ENCODE assay signal across 21 cellular contexts in genomic region chr15:29133791-29134190, GRCh38.
"Had no signal": no experiment of that assay in that cellular context is flagged by ENCODE, and none has a peak within 500 bp of the region (broad histone marks: within the 10 kb centered on the region; RNA-seq: fewer than 3 reads in every experiment).

No MANE protein-coding gene starts in this region.

- ATAC-seq: heart left ventricle; left lobe of liver; right cardiac atrium; stimulated activated memory B cell treated with anti-CD40 and anti-IgM and Interleukin-4, amounts not matched to agents 10 μg/mL and 1 μg/mL and 100 μg/mL, for 72 hours had no signal

- H3K27ac Mint-ChIP-seq: endodermal cell; natural killer cell; stimulated activated memory B cell treated with anti-CD40 and anti-IgM and Interleukin-4, amounts not matched to agents 10 μg/mL and 1 μg/mL and 100 μg/mL, for 72 hours; stimulated activated naive CD8-positive, alpha-beta T cell treated with anti-CD3 and anti-CD28 coated beads, Interleukin-15, Interleukin-2, amounts not matched to agents 100 ng/mL and 50 ng/mL, for 24 hours had no signal

- H3K4me1 ChIP-seq: colonic mucosa, heart left ventricle, parathyroid adenoma, spleen, transverse colon had no signal

- H3K4me3 Mint-ChIP-seq: endodermal cell; natural killer cell; neural crest cell; stimulated activated memory B cell treated with anti-CD40 and anti-IgM and Interleukin-4, amounts not matched to agents 10 μg/mL and 1 μg/mL and 100 μg/mL, for 72 hours; stimulated activated naive CD8-positive, alpha-beta T cell treated with anti-CD3 and anti-CD28 coated beads, Interleukin-15, Interleukin-2, amounts not matched to agents 100 ng/mL and 50 ng/mL, for 24 hours had no signal

- H3K4me3 ChIP-seq: colonic mucosa, heart left ventricle, spleen, transverse colon had no signal

- H3K9me3 ChIP-seq: colonic mucosa, heart left ventricle, spleen, transverse colon had no signal

- H3K27ac ChIP-seq: colonic mucosa, heart left ventricle, parathyroid adenoma, spleen, transverse colon had no signal

- H2AFZ ChIP-seq: parathyroid adenoma had no signal

- H3K9me3 Mint-ChIP-seq: endodermal cell; natural killer cell; neural crest cell; stimulated activated memory B cell treated with anti-CD40 and anti-IgM and Interleukin-4, amounts not matched to agents 10 μg/mL and 1 μg/mL and 100 μg/mL, for 72 hours; stimulated activated naive CD8-positive, alpha-beta T cell treated with anti-CD3 and anti-CD28 coated beads, Interleukin-15, Interleukin-2, amounts not matched to agents 100 ng/mL and 50 ng/mL, for 24 hours had no signal

- H3K27me3 ChIP-seq: colonic mucosa, transverse colon had no signal

- H3K36me3 ChIP-seq: colonic mucosa, heart left ventricle, spleen, transverse colon had no signal

- H3K36me3 Mint-ChIP-seq: natural killer cell; stimulated activated memory B cell treated with anti-CD40 and anti-IgM and Interleukin-4, amounts not matched to agents 10 μg/mL and 1 μg/mL and 100 μg/mL, for 72 hours had no signal

- H3K79me2 ChIP-seq: parathyroid adenoma had no signal

- H3K9ac ChIP-seq: parathyroid adenoma had no signal

- DNase-seq: cerebellar nuclear complex; colonic mucosa; effector CD4-positive, alpha-beta T cell; endodermal cell; foreskin melanocyte; hippocampal formation; mammary epithelial cell; natural killer cell; nucleus accumbens; stimulated activated CD4-positive, alpha-beta T cell treated with anti-CD3 and anti-CD28 coated beads, Interleukin-15, amount 100 ng/mL, for 24 hours; stimulated activated CD4-positive, alpha-beta T cell treated with anti-CD3 and anti-CD28 coated beads, Interleukin-1b, Interleukin-23, amount 100 ng/mL, for 48 hours; stimulated activated CD4-positive, alpha-beta T cell treated with anti-CD3 and anti-CD28 coated beads, Interleukin-4, amount 100 ng/mL, for 24 hours; transverse colon had no signal

- H3K4me1 Mint-ChIP-seq: stimulated activated memory B cell treated with anti-CD40 and anti-IgM and Interleukin-4, amounts not matched to agents 10 μg/mL and 1 μg/mL and 100 μg/mL, for 72 hours had no signal
